30 cellular contexts compared by ENCODE assay signal in genomic region chr7:12749069-12749468, GRCh38.
"Had no signal": no experiment of that assay in that cellular context is flagged by ENCODE, and none has a peak within 500 bp of the region (broad histone marks: within the 10 kb centered on the region; RNA-seq: fewer than 3 reads in every experiment).

No MANE protein-coding gene starts in this region.

- H3K9ac ChIP-seq: parathyroid adenoma had no signal

- H3K4me3 Mint-ChIP-seq: dendritic cell treated with granulocyte-macrophage colony-stimulating factor and Interleukin-4, amounts not matched to agents 40 ng/mL and 50 ng/mL, for 4 days; endodermal cell; immature natural killer cell; memory B cell; natural killer cell treated with Interleukin-12 subunit alpha and Interleukin-12 subunit beta and Interleukin-15 and Interleukin-18, amount 100 ng/mL, for 72 hours; neural crest cell; stimulated activated naive CD8-positive, alpha-beta T cell treated with anti-CD3 and anti-CD28 coated beads, Interleukin-15, amount 100 ng/mL, for 72 hours had no signal

- H3K27me3 ChIP-seq: colonic mucosa, gastrocnemius medialis, right lobe of liver, suprapubic skin, transverse colon, upper lobe of right lung, uterus had no signal

- H3K4me1 ChIP-seq: colonic mucosa, gastrocnemius medialis, lower lobe of right lung, parathyroid adenoma, right lobe of liver, suprapubic skin, upper lobe of right lung, uterus had no signal

- H3K9me3 ChIP-seq: colonic mucosa, gastrocnemius medialis, lower lobe of right lung, right lobe of liver, suprapubic skin, upper lobe of right lung, uterus had no signal

- H3K36me3 Mint-ChIP-seq: immature natural killer cell; memory B cell; natural killer cell treated with Interleukin-12 subunit alpha and Interleukin-12 subunit beta and Interleukin-15 and Interleukin-18, amount 100 ng/mL, for 72 hours had no signal

- H3K4me1 Mint-ChIP-seq: immature natural killer cell; memory B cell; neural crest cell; stimulated activated naive CD8-positive, alpha-beta T cell treated with anti-CD3 and anti-CD28 coated beads, Interleukin-15, amount 100 ng/mL, for 72 hours had no signal

- H3K27me3 Mint-ChIP-seq: dendritic cell treated with granulocyte-macrophage colony-stimulating factor and Interleukin-4, amounts not matched to agents 40 ng/mL and 50 ng/mL, for 4 days; progenitor cell of endocrine pancreas; stimulated activated naive CD8-positive, alpha-beta T cell treated with anti-CD3 and anti-CD28 coated beads, Interleukin-15, amount 100 ng/mL, for 72 hours had no signal

- H3K79me2 ChIP-seq: parathyroid adenoma had no signal

- H3K9me3 Mint-ChIP-seq: endodermal cell; immature natural killer cell; memory B cell; natural killer cell treated with Interleukin-12 subunit alpha and Interleukin-12 subunit beta and Interleukin-15 and Interleukin-18, amount 100 ng/mL, for 72 hours; stimulated activated naive CD8-positive, alpha-beta T cell treated with anti-CD3 and anti-CD28 coated beads, Interleukin-15, amount 100 ng/mL, for 72 hours had no signal

- H3K36me3 ChIP-seq: colonic mucosa, gastrocnemius medialis, lower lobe of right lung, right lobe of liver, suprapubic skin, transverse colon, upper lobe of right lung, uterus had no signal

- H3K27ac ChIP-seq: colonic mucosa, gastrocnemius medialis, lower lobe of right lung, parathyroid adenoma, right lobe of liver, suprapubic skin, transverse colon, upper lobe of right lung, uterus had no signal

- H3K27ac Mint-ChIP-seq: dendritic cell treated with granulocyte-macrophage colony-stimulating factor and Interleukin-4, amounts not matched to agents 40 ng/mL and 50 ng/mL, for 4 days; immature natural killer cell; memory B cell; natural killer cell treated with Interleukin-12 subunit alpha and Interleukin-12 subunit beta and Interleukin-15 and Interleukin-18, amount 100 ng/mL, for 72 hours; progenitor cell of endocrine pancreas; stimulated activated naive CD8-positive, alpha-beta T cell treated with anti-CD3 and anti-CD28 coated beads, Interleukin-15, amount 100 ng/mL, for 72 hours had no signal

- ATAC-seq: esophagus mucosa; gastrocnemius medialis; left ventricle myocardium superior; lower lobe of right lung; natural killer cell treated with Interleukin-12 subunit alpha and Interleukin-12 subunit beta and Interleukin-15 and Interleukin-18, amount 100 ng/mL, for 72 hours; right lobe of liver; stimulated activated naive CD8-positive, alpha-beta T cell treated with anti-CD3 and anti-CD28 coated beads, Interleukin-15, amount 100 ng/mL, for 72 hours; upper lobe of right lung had no signal

- H3K4me3 ChIP-seq: colonic mucosa, gastrocnemius medialis, lower lobe of right lung, right lobe of liver, suprapubic skin, transverse colon, upper lobe of right lung, uterus had no signal

- H2AFZ ChIP-seq: parathyroid adenoma had no signal

- DNase-seq: colonic mucosa; effector CD8-positive, alpha-beta T cell; foreskin fibroblast; gastrocnemius medialis; head of caudate nucleus; immature natural killer cell; islet precursor cell; kidney glomerular epithelial cell; left ventricle myocardium superior; lower lobe of right lung; right lobe of liver; small intestine; stimulated activated CD4-positive, alpha-beta T cell treated with anti-CD3 and anti-CD28 coated beads, Interleukin-12 subunit alpha, Interleukin-12 subunit beta, amount 100 ng/mL, for 4 hours; stimulated activated CD4-positive, alpha-beta T cell treated with anti-CD3 and anti-CD28 coated beads, Interleukin-1b, Interleukin-23, amount 100 ng/mL, for 48 hours; stimulated activated CD4-positive, alpha-beta T cell treated with anti-CD3 and anti-CD28 coated beads, Interleukin-4, amount 100 ng/mL, for 1 hour; stimulated activated CD8-positive, alpha-beta memory T cell treated with anti-CD3 and anti-CD28 coated beads, Interleukin-4, amount 100 ng/mL, for 48 hours; stimulated activated naive CD4-positive, alpha-beta T cell; stimulated activated naive CD8-positive, alpha-beta T cell treated with anti-CD3 and anti-CD28 coated beads, Interleukin-15, amount 100 ng/mL, for 72 hours; transverse colon; upper lobe of right lung; uterus had no signal
